In the genomic region with DNA sequence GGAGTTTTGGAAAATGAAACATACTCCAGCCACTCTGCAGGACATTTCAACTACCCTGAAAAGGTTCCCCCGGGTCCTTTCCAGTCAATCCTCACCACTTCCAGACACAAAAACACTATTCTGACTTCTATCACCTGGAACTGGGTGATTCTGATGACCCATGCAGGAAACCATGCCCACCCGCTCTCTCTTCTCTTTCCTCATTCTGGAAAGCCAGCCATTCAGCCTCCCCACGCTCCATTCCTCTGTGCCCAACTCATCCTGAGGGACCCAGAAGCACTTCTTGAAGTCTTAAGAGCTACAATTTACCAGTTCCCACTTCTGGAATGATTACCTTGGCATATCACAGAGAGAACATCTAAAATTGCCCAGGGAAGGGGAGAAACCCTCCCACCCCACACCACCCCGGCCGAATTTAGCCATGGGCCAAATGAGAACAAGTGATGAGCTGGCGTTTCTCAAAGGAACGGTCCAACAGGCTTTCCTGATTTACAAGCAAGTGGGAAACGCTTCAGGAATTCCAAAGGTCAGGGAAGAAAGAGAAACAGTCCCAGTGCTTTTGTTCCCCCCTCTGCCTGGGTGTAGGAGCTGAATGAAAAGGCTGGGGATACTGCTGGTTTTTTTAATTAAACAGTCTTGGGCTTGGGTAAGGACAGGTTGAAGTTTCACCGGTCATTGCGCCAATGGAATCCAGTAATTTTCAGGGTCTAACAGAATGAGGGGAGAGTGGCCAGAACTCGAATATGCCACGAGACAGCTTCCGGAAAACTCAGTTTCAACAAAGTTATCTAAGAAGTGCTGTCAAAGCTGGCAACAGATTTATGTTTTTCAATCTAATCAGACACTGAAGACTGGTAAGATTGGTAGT, we compare ENCODE assay signal across 9 cellular contexts. TPM values are rescaled to one million over a fixed set of nuclear protein-coding genes. Genes with fewer than 3 reads are reported as not detected.
DNase-seq lines count a peak whose midpoint lies in the region; ATAC-seq and TF ChIP-seq lines count a peak whose summit lies in the region.
"Had no signal": no experiment of that assay in that cellular context is flagged by ENCODE, and none has a peak within 500 bp of the region (broad histone marks: within the 10 kb centered on the region; RNA-seq: fewer than 3 reads in every experiment).

No MANE protein-coding gene starts in this region.

- BruUV-seq in MCF 10A (replicated peaks; lab: Mats Ljungman, UMichigan): no TSS peak

- H3K4me3 Mint-ChIP-seq in MCF 10A (ENCODE audit: unreplicated experiment): no peak overlapping the region
- peak overlapping the region; percentile 96 for H3K4me3 Mint-ChIP-seq in activated naive CD8-positive, alpha-beta T cell treated with anti-CD3 and anti-CD28 coated beads, Interleukin-2, amount 50 U/mL, for 24 hours

- H3K36me3 Mint-ChIP-seq in MCF 10A (ENCODE audit: insufficient read depth, unreplicated experiment): peaks cover 10% of the 10 kb centered on the region
- peaks cover 49% of the 10 kb centered on the region for H3K36me3 Mint-ChIP-seq in activated naive CD8-positive, alpha-beta T cell treated with anti-CD3 and anti-CD28 coated beads, Interleukin-2, amount 50 U/mL, for 24 hours (ENCODE audit: low read depth)

- CTCF ChIA-PET in MCF 10A (lab: Yijun Ruan, JAX): interaction anchor here (0.5 to 11.7 kb wide), 12 partner anchors 17 to 389 kb away, joined by 3 to 276 read pairs (median 4); no protein-coding TSS in a partner anchor

- peaks cover 24% of the 10 kb centered on the region for H3K4me1 Mint-ChIP-seq in MCF 10A (ENCODE audit: insufficient read depth, unreplicated experiment)
- H3K4me1 Mint-ChIP-seq in activated naive CD8-positive, alpha-beta T cell treated with anti-CD3 and anti-CD28 coated beads, Interleukin-2, amount 50 U/mL, for 24 hours: peaks cover 78% of the 10 kb centered on the region

- TF ChIP-seq POLR2A in breast epithelium (IDR thresholded peaks at IDR 0.05): no peak

- DNase-seq in MCF 10A (ENCODE audit: unreplicated experiment): no peak
- no peak for DNase-seq in breast epithelium (ENCODE audit: low spot score in 2 of 2)
- no peak for DNase-seq in activated naive CD8-positive, alpha-beta T cell treated with anti-CD3 and anti-CD28 coated beads, Interleukin-2, amount 50 U/mL, for 24 hours
- DNase-seq in SHP77 treated with DMSO at 0.1 percent for 48 hours (lab: John Stamatoyannopoulos, UW): no peak
- DNase-seq in posterior vena cava (ENCODE audit: low spot score): no peak
- DNase-seq: stimulated activated CD4-positive, alpha-beta T cell treated with anti-CD3 and anti-CD28 coated beads, Interleukin-2, amount 100 ng/mL, for 24 hours had no signal

- intact Hi-C loops in MCF 10A (cut with micrococcal nuclease) (no loop called here), breast epithelium (cut with DNase I; ENCODE audit: low total_unique reads) (loop anchor here (1.0 to 5.0 kb wide), 2 partner anchors 10 to 847 kb away; no protein-coding TSS in a partner anchor), posterior vena cava (cut with DNase I) (loop anchor here in 1 of 2 donors (5.0 kb wide), 1 partner anchor 92 kb away; no protein-coding TSS in a partner anchor)

- H3K36me3 ChIP-seq in breast epithelium: no peaks in the 10 kb centered on the region

- H3K27me3 Mint-ChIP-seq in MCF 10A (ENCODE audit: insufficient read depth, unreplicated experiment): no peaks in the 10 kb centered on the region
- no peaks in the 10 kb centered on the region for H3K27me3 Mint-ChIP-seq in activated naive CD8-positive, alpha-beta T cell treated with anti-CD3 and anti-CD28 coated beads, Interleukin-2, amount 50 U/mL, for 24 hours

- no peak for TF ChIP-seq CTCF in MCF 10A (IDR thresholded peaks at IDR 0.05; ENCODE audit: unreplicated experiment)
- no peak for TF ChIP-seq CTCF in breast epithelium (IDR thresholded peaks at IDR 0.05)

- H3K9me3 Mint-ChIP-seq in MCF 10A (ENCODE audit: unreplicated experiment): no peaks in the 10 kb centered on the region
- H3K9me3 Mint-ChIP-seq in activated naive CD8-positive, alpha-beta T cell treated with anti-CD3 and anti-CD28 coated beads, Interleukin-2, amount 50 U/mL, for 24 hours: no peaks in the 10 kb centered on the region

- no peaks in the 10 kb centered on the region for H3K27me3 ChIP-seq in breast epithelium
- no peaks in the 10 kb centered on the region for H3K27me3 ChIP-seq in mononuclear cell (ENCODE audit: insufficient read depth, low read length)

- no peak for ATAC-seq in activated naive CD8-positive, alpha-beta T cell treated with anti-CD3 and anti-CD28 coated beads, Interleukin-2, amount 50 U/mL, for 24 hours
- ATAC-seq in HG03521 (IDR thresholded peaks at IDR 0.05; ENCODE audit: unreplicated experiment) (no peak), HG03175 (IDR thresholded peaks at IDR 0.05; ENCODE audit: unreplicated experiment) (no peak)

- H3K4me1 ChIP-seq in breast epithelium: peaks cover 4% of the 10 kb centered on the region in 2 donors
- H3K4me1 ChIP-seq in mononuclear cell (ENCODE audit: insufficient read depth, low read length): peaks cover 83% of the 10 kb centered on the region

- peak overlapping the region in 1 of 2 donors; percentile 33 for H3K27ac ChIP-seq in breast epithelium

- H3K4me3 ChIP-seq in breast epithelium: no peak overlapping the region
- H3K4me3 ChIP-seq in mononuclear cell (ENCODE audit: low read length): peak overlapping the region; percentile 95

- H3K27ac Mint-ChIP-seq in MCF 10A (ENCODE audit: low read depth, unreplicated experiment): peak overlapping the region; percentile 31
- peak overlapping the region; percentile 98 for H3K27ac Mint-ChIP-seq in activated naive CD8-positive, alpha-beta T cell treated with anti-CD3 and anti-CD28 coated beads, Interleukin-2, amount 50 U/mL, for 24 hours

- POLR2A ChIA-PET in MCF 10A (lab: Yijun Ruan, JAX): interaction anchor here (0.6 to 9.3 kb wide), 9 partner anchors 13 to 543 kb away, joined by 3 to 99 read pairs (median 3); no protein-coding TSS in a partner anchor

- H3K9me3 ChIP-seq in breast epithelium (no peaks in the 10 kb centered on the region), mononuclear cell (ENCODE audit: low read depth, low read length) (no peaks in the 10 kb centered on the region)

RNA-seq across cellular contexts. Expression of gene CCDC88C, which starts 2.9 kb away (rescaled TPM):
- total RNA-seq in MCF 10A (2022) (11.4 and 19.7 TPM in 2 replicates), breast epithelium (10 to 100 TPM in 2 of 3 donors, 1 to 10 TPM in 1; 5.8 to 25.9 (median 19.3) TPM), mononuclear cell (174 TPM), posterior vena cava (10 to 100 TPM in 1 of 2 donors, 1 to 10 TPM in 1; 7.2 to 14.9 TPM)
